22 cellular contexts compared by ENCODE assay signal in genomic region chr17:63418540-63418939, GRCh38.
"Had no signal": no experiment of that assay in that cellular context is flagged by ENCODE, and none has a peak within 500 bp of the region (broad histone marks: within the 10 kb centered on the region; RNA-seq: fewer than 3 reads in every experiment).

No MANE protein-coding gene starts in this region.

- H3K9me3 ChIP-seq: neutrophil had no signal

- H3K27me3 ChIP-seq: foreskin keratinocyte, neutrophil had no signal

- FAIRE-seq: colon, endothelial cell of umbilical vein, small intestine, urothelium cell line had no signal

- H3K27ac Mint-ChIP-seq: dendritic cell treated with granulocyte-macrophage colony-stimulating factor and Interleukin-4, amounts not matched to agents 40 ng/mL and 50 ng/mL, for 4 days; nephron had no signal

- H3K9me3 Mint-ChIP-seq: dendritic cell treated with granulocyte-macrophage colony-stimulating factor and Interleukin-4, amounts not matched to agents 40 ng/mL and 50 ng/mL, for 4 days; effector memory CD8-positive, alpha-beta T cell; immature natural killer cell; naive B cell; nephron had no signal

- H3K27me3 Mint-ChIP-seq: dendritic cell treated with granulocyte-macrophage colony-stimulating factor and Interleukin-4, amounts not matched to agents 40 ng/mL and 50 ng/mL, for 4 days; effector memory CD8-positive, alpha-beta T cell had no signal

- H3K4me3 Mint-ChIP-seq: dendritic cell treated with granulocyte-macrophage colony-stimulating factor and Interleukin-4, amounts not matched to agents 40 ng/mL and 50 ng/mL, for 4 days; effector memory CD8-positive, alpha-beta T cell; nephron had no signal

- ATAC-seq: effector memory CD8-positive, alpha-beta T cell; foreskin keratinocyte; left colon; left ventricle myocardium superior; right cardiac atrium had no signal

- H3K4me1 Mint-ChIP-seq: nephron had no signal

- H3K27ac ChIP-seq: foreskin keratinocyte, neutrophil had no signal

- H3K4me1 ChIP-seq: foreskin keratinocyte had no signal

- DNase-seq: effector memory CD8-positive, alpha-beta T cell; erythroblast; foreskin keratinocyte; immature natural killer cell; left colon; left ventricle myocardium superior; mesenchymal stem cell; midbrain; naive B cell; posterior cingulate gyrus; right cardiac atrium; small intestine; stimulated activated CD4-positive, alpha-beta T cell treated with anti-CD3 and anti-CD28 coated beads, Interleukin-12 subunit alpha, Interleukin-12 subunit beta, amount 100 ng/mL, for 4 hours; stimulated activated naive CD4-positive, alpha-beta T cell treated with Interleukin-2 at 50 U/mL for 16 hours; trophoblast cell had no signal

- H3K4me3 ChIP-seq: lung had no signal
